Comparison of ENCODE assay signal across 1 cellular context in the genomic region with DNA sequence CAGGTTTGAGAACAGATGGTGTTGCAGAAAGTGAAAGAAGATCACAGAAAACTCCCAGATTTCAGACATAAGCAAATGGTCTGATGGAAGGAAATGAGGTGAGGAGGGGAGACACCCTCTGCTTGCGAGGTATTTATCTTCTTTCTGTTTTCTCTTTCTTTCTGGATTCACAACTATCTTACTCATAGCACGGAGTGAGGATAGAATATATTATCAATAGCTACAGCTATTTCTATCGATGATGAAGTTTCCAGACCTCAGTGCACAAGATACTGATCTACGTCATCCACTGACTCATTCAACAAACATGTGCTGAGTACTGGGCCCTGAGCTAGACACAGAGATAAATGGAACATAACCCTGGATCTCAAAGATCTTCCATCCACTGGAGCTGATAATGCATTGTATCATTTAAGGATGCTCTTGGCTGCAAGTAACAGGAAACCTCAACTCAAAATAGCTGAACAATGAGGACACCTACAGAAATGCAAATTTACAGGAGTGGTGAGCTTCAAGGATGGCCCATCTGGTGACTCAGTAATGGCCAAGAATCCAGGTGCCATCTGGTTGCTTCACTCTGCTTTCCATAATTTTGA.
TF ChIP-seq lines count a peak whose summit lies in the region.

No MANE protein-coding gene starts in this region.

TF ChIP-seq in GM12878, 131 proteins besides CTCF, POLR2A, EP300 and RAD21 (continued from another document):
- TF ChIP-seq, protein P1, sequence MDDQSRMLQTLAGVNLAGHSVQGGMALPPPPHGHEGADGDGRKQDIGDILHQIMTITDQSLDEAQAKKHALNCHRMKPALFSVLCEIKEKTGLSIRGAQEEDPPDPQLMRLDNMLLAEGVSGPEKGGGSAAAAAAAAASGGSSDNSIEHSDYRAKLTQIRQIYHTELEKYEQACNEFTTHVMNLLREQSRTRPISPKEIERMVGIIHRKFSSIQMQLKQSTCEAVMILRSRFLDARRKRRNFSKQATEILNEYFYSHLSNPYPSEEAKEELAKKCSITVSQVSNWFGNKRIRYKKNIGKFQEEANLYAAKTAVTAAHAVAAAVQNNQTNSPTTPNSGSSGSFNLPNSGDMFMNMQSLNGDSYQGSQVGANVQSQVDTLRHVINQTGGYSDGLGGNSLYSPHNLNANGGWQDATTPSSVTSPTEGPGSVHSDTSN (IDR thresholded peaks at IDR 0.05; ENCODE audit: insufficient replicate concordance, low read depth, low read length), result no peak
- peak; percentile 22; the same call in 1 of the 3 replicates for TF ChIP-seq POU2F2 (IDR thresholded peaks at IDR 0.05; ENCODE audit: borderline replicate concordance, low read depth, low read length)
- no peak for TF ChIP-seq TCF3 (IDR thresholded peaks at IDR 0.05; ENCODE audit: borderline replicate concordance, insufficient read depth, low read depth, low read length)
- TF ChIP-seq, protein P2, sequence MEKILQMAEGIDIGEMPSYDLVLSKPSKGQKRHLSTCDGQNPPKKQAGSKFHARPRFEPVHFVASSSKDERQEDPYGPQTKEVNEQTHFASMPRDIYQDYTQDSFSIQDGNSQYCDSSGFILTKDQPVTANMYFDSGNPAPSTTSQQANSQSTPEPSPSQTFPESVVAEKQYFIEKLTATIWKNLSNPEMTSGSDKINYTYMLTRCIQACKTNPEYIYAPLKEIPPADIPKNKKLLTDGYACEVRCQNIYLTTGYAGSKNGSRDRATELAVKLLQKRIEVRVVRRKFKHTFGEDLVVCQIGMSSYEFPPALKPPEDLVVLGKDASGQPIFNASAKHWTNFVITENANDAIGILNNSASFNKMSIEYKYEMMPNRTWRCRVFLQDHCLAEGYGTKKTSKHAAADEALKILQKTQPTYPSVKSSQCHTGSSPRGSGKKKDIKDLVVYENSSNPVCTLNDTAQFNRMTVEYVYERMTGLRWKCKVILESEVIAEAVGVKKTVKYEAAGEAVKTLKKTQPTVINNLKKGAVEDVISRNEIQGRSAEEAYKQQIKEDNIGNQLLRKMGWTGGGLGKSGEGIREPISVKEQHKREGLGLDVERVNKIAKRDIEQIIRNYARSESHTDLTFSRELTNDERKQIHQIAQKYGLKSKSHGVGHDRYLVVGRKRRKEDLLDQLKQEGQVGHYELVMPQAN (conservative IDR thresholded peaks at IDR 0.05), result no peak
- TF ChIP-seq, protein P3, sequence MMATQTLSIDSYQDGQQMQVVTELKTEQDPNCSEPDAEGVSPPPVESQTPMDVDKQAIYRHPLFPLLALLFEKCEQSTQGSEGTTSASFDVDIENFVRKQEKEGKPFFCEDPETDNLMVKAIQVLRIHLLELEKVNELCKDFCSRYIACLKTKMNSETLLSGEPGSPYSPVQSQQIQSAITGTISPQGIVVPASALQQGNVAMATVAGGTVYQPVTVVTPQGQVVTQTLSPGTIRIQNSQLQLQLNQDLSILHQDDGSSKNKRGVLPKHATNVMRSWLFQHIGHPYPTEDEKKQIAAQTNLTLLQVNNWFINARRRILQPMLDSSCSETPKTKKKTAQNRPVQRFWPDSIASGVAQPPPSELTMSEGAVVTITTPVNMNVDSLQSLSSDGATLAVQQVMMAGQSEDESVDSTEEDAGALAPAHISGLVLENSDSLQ (IDR thresholded peaks at IDR 0.05), result no peak
- TF ChIP-seq, protein P4, sequence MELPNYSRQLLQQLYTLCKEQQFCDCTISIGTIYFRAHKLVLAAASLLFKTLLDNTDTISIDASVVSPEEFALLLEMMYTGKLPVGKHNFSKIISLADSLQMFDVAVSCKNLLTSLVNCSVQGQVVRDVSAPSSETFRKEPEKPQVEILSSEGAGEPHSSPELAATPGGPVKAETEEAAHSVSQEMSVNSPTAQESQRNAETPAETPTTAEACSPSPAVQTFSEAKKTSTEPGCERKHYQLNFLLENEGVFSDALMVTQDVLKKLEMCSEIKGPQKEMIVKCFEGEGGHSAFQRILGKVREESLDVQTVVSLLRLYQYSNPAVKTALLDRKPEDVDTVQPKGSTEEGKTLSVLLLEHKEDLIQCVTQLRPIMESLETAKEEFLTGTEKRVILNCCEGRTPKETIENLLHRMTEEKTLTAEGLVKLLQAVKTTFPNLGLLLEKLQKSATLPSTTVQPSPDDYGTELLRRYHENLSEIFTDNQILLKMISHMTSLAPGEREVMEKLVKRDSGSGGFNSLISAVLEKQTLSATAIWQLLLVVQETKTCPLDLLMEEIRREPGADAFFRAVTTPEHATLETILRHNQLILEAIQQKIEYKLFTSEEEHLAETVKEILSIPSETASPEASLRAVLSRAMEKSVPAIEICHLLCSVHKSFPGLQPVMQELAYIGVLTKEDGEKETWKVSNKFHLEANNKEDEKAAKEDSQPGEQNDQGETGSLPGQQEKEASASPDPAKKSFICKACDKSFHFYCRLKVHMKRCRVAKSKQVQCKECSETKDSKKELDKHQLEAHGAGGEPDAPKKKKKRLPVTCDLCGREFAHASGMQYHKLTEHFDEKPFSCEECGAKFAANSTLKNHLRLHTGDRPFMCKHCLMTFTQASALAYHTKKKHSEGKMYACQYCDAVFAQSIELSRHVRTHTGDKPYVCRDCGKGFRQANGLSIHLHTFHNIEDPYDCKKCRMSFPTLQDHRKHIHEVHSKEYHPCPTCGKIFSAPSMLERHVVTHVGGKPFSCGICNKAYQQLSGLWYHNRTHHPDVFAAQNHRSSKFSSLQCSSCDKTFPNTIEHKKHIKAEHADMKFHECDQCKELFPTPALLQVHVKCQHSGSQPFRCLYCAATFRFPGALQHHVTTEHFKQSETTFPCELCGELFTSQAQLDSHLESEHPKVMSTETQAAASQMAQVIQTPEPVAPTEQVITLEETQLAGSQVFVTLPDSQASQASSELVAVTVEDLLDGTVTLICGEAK (IDR thresholded peaks at IDR 0.05; ENCODE audit: borderline replicate concordance), result no peak
- TF ChIP-seq MLLT1 (IDR thresholded peaks at IDR 0.05), result no peak; the same call in 1 of the 2 replicates
- no peak for TF ChIP-seq YBX1 (IDR thresholded peaks at IDR 0.05)
- TF ChIP-seq STAT3 (IDR thresholded peaks at IDR 0.05; ENCODE audit: low read depth, low read length), result no peak
- TF ChIP-seq, protein P5, sequence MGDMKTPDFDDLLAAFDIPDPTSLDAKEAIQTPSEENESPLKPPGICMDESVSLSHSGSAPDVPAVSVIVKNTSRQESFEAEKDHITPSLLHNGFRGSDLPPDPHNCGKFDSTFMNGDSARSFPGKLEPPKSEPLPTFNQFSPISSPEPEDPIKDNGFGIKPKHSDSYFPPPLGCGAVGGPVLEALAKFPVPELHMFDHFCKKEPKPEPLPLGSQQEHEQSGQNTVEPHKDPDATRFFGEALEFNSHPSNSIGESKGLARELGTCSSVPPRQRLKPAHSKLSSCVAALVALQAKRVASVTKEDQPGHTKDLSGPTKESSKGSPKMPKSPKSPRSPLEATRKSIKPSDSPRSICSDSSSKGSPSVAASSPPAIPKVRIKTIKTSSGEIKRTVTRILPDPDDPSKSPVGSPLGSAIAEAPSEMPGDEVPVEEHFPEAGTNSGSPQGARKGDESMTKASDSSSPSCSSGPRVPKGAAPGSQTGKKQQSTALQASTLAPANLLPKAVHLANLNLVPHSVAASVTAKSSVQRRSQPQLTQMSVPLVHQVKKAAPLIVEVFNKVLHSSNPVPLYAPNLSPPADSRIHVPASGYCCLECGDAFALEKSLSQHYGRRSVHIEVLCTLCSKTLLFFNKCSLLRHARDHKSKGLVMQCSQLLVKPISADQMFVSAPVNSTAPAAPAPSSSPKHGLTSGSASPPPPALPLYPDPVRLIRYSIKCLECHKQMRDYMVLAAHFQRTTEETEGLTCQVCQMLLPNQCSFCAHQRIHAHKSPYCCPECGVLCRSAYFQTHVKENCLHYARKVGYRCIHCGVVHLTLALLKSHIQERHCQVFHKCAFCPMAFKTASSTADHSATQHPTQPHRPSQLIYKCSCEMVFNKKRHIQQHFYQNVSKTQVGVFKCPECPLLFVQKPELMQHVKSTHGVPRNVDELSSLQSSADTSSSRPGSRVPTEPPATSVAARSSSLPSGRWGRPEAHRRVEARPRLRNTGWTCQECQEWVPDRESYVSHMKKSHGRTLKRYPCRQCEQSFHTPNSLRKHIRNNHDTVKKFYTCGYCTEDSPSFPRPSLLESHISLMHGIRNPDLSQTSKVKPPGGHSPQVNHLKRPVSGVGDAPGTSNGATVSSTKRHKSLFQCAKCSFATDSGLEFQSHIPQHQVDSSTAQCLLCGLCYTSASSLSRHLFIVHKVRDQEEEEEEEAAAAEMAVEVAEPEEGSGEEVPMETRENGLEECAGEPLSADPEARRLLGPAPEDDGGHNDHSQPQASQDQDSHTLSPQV (IDR thresholded peaks at IDR 0.05), result no peak
- no peak for TF ChIP-seq CEBPB (IDR thresholded peaks at IDR 0.05; ENCODE audit: borderline replicate concordance in 1 of 2, low read depth in 2 of 2, low read length in 2 of 2)
- TF ChIP-seq WRNIP1 (IDR thresholded peaks at IDR 0.05; ENCODE audit: borderline replicate concordance, low read depth, low read length), result no peak
- TF ChIP-seq, protein P6, sequence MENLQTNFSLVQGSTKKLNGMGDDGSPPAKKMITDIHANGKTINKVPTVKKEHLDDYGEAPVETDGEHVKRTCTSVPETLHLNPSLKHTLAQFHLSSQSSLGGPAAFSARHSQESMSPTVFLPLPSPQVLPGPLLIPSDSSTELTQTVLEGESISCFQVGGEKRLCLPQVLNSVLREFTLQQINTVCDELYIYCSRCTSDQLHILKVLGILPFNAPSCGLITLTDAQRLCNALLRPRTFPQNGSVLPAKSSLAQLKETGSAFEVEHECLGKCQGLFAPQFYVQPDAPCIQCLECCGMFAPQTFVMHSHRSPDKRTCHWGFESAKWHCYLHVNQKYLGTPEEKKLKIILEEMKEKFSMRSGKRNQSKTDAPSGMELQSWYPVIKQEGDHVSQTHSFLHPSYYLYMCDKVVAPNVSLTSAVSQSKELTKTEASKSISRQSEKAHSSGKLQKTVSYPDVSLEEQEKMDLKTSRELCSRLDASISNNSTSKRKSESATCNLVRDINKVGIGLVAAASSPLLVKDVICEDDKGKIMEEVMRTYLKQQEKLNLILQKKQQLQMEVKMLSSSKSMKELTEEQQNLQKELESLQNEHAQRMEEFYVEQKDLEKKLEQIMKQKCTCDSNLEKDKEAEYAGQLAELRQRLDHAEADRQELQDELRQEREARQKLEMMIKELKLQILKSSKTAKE (IDR thresholded peaks at IDR 0.05; ENCODE audit: low read depth, poor library complexity, severe bottlenecking), result no peak
- no peak for TF ChIP-seq ZSCAN29 (IDR thresholded peaks at IDR 0.05)
- TF ChIP-seq NR2C2 (IDR thresholded peaks at IDR 0.05; ENCODE audit: borderline replicate concordance, control insufficient read depth, insufficient read length, low read depth), result no peak
- TF ChIP-seq CBX5 (IDR thresholded peaks at IDR 0.05; ENCODE audit: low read depth), result no peak
- no peak for TF ChIP-seq MAX (IDR thresholded peaks at IDR 0.05; ENCODE audit: low read depth, low read length)
- TF ChIP-seq EED (IDR thresholded peaks at IDR 0.05; ENCODE audit: low read depth), result peak; percentile 63
- TF ChIP-seq, protein P7, sequence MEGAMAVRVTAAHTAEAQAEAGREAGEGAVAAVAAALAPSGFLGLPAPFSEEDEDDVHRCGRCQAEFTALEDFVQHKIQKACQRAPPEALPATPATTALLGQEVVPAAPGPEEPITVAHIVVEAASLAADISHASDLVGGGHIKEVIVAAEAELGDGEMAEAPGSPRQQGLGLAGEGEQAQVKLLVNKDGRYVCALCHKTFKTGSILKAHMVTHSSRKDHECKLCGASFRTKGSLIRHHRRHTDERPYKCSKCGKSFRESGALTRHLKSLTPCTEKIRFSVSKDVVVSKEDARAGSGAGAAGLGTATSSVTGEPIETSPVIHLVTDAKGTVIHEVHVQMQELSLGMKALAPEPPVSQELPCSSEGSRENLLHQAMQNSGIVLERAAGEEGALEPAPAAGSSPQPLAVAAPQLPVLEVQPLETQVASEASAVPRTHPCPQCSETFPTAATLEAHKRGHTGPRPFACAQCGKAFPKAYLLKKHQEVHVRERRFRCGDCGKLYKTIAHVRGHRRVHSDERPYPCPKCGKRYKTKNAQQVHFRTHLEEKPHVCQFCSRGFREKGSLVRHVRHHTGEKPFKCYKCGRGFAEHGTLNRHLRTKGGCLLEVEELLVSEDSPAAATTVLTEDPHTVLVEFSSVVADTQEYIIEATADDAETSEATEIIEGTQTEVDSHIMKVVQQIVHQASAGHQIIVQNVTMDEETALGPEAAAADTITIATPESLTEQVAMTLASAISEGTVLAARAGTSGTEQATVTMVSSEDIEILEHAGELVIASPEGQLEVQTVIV (IDR thresholded peaks at IDR 0.05; ENCODE audit: borderline replicate concordance, partially characterized antibody), result no peak
- no peak for TF ChIP-seq CHD4 (IDR thresholded peaks at IDR 0.05)
- peak; percentile 42 for TF ChIP-seq NFIC (IDR thresholded peaks at IDR 0.05; ENCODE audit: low read depth, low read length)
- TF ChIP-seq MEF2B (IDR thresholded peaks at IDR 0.05; ENCODE audit: partially characterized antibody, poor library complexity, severe bottlenecking), result no peak
